In the genomic region with DNA sequence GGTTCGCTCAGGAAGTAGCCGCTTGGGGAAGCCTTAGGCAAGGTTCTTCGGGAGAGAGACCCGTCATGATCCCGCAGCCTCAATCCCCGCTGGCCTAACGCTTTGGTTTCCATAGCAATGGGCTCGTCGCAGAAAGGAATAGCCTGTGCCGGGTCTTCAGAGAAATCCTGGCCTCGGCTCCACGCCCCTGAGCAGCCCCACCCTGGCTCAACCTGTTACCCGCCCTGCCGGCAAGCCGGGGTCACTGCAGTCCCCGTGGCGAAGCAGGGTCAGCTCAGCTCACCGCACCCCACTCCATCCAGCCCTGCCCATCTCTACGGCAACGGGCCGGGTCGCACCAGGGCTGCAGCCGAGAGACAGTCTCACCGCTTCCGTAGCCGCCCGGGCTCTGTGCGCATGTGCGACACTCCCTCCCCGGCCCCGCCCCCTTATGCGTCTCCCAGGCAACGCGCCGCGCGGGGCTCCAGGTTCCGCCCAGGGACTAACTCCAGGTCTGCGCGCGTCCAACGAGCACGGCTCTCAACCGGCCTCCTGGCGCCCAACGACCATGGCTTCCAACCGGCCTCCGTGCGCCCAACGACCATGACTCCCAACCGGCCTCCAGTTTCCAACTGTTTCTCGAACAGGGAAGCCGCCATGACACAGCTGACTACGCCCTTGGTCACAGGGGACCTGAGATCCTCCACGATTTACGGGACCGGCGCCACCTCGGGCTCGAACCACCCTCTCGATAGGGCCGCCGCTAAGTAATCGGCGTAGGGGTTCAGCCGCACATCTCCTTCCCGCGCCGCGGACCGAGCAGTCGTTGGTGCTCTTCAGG, we compare ENCODE assay signal across 8 cellular contexts.
DNase-seq lines count a peak whose midpoint lies in the region; ATAC-seq and TF ChIP-seq lines count a peak whose summit lies in the region.

A gene (minus strand): TSS at position 390 of the 820 bp plus-strand sequence. CDS start 3,872 bp downstream, outside the sequence.

- ATAC-seq in GM21447 (IDR thresholded peaks at IDR 0.05; ENCODE audit: unreplicated experiment) = peak; percentile 86

- no peaks in the 10 kb centered on the region for H3F3A ChIP-seq in OCI-LY1 (ENCODE audit: insufficient read depth, low read length)

- no peaks in the 10 kb centered on the region; the same call in 1 of the 2 replicates for H3K27me3 ChIP-seq in OCI-LY1 (ENCODE audit: insufficient read depth, low read length)

- H2AFZ ChIP-seq in OCI-LY1 (ENCODE audit: low read length) = peak within 1 kb of the TSS; percentile 85

- no peaks in the 10 kb centered on the region for H3K79me2 ChIP-seq in OCI-LY1 (ENCODE audit: insufficient read depth, low read length)

- H3K27ac ChIP-seq in OCI-LY1 (ENCODE audit: low read depth, low read length, poor library complexity, severe bottlenecking) = no peak within 1 kb of the TSS

- H3K4me2 ChIP-seq in OCI-LY1 (ENCODE audit: low read length) = peak within 1 kb of the TSS; percentile 83

- peak within 1 kb of the TSS; percentile 51 for H3K9ac ChIP-seq in OCI-LY1 (ENCODE audit: low read length)

- H4K20me1 ChIP-seq in OCI-LY1 (ENCODE audit: insufficient read depth, low read length) = no peaks in the 10 kb centered on the region

- H3K9me3 ChIP-seq in OCI-LY1 (ENCODE audit: low read length) = no peaks in the 10 kb centered on the region

- no peak for TF ChIP-seq CTCF in OCI-LY1 (IDR thresholded peaks at IDR 0.05; ENCODE audit: low read length)

- no peaks in the 10 kb centered on the region for H3K36me3 ChIP-seq in OCI-LY1 (ENCODE audit: insufficient read depth, low read length)

- no peaks in the 10 kb centered on the region for H3K9me2 ChIP-seq in OCI-LY1 (ENCODE audit: low read depth, low read length)

- H3K4me3 ChIP-seq in OCI-LY1 (ENCODE audit: low read depth, low read length, poor library complexity, severe bottlenecking) = peak within 1 kb of the TSS; percentile 67

- DNase-seq in DMS 273 (lab: John Stamatoyannopoulos, UW; ENCODE audit: unreplicated experiment) = peak; percentile 94
- peak; percentile 95 for DNase-seq in HuH-7 (ENCODE audit: low spot score)
- DNase-seq in activated T-cell treated with anti-CD3 and anti-CD28 coated beads for 1 hour (ENCODE audit: low read depth) = peak; percentile 94
- peak; percentile 96 for DNase-seq in epidermal melanocyte (ENCODE audit: insufficient read length, low spot score)
- DNase-seq in middle frontal gyrus (ENCODE audit: extremely low spot score, low spot score) = peak; percentile 82
- peak; percentile 92 to 94 for DNase-seq in stimulated activated CD8-positive, alpha-beta memory T cell treated with anti-CD3 and anti-CD28 coated beads, Interleukin-2, amount 100 ng/mL, for 1 hour (ENCODE audit: low read depth in 2 of 2)

- H3K4me1 ChIP-seq in OCI-LY1 (ENCODE audit: insufficient read depth, low read length, severe bottlenecking) = peaks cover 16% of the 10 kb centered on the region
